ENCODE assay signal across 17 cellular contexts in the genomic region with DNA sequence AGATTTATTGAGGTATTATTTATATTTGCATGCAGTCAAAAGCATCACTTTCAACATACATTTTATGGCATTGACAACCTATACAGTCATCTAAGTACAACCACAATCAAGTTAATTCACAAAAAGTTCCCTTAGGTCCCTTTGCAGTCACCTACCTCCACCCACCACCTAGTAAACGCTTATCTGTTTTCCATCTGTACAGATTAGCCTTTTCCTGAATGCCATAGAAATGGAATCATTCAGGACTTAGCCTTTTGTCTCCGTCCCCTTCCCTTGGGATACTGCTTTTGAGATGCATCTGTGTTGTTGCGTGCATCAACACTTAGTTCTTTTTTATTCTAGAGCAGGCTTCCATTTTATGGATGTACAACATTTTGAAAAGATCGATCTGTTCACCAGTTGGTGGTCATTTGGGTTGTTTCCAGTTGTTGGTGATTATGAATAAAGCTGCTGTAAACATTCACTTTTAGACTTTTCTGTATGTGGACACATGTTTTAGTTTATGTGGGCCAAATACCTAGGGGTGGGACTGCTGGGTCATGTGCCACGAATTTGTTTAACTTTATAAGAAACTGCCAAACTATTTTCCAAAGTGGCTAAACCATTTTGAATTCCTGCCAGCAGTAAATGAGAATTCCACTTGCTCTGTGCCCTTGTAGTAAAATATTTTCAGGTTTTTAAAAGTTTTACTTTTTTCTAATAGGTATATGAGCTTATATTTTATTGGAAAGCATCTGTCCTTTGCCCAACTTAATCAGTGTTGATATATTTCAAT. TPM values are rescaled to one million over a fixed set of nuclear protein-coding genes. Genes with fewer than 3 reads are reported as not detected.
DNase-seq lines count a peak whose midpoint lies in the region; ATAC-seq and TF ChIP-seq lines count a peak whose summit lies in the region.
"Had no signal": no experiment of that assay in that cellular context is flagged by ENCODE, and none has a peak within 500 bp of the region (broad histone marks: within the 10 kb centered on the region; RNA-seq: fewer than 3 reads in every experiment).

No MANE protein-coding gene starts in this region.

- H3K36me3 ChIP-seq in Caco-2 (ENCODE audit: control insufficient read depth, insufficient read depth, low read length) (no peaks in the 10 kb centered on the region), PC-3 (ENCODE audit: low read depth, low read length) (no peaks in the 10 kb centered on the region), esophagus muscularis mucosa (no peaks in the 10 kb centered on the region), gastrocnemius medialis (no peaks in the 10 kb centered on the region)
- H3K36me3 ChIP-seq: ovary, transverse colon had no signal

- TF ChIP-seq EP300 in esophagus muscularis mucosa (IDR thresholded peaks at IDR 0.05) = no peak

- no peak overlapping the region for H2AFZ ChIP-seq in PC-3 (ENCODE audit: low read length)

- no peak for DNase-seq in Caco-2
- DNase-seq in PC-3 = peak; percentile 79
- DNase-seq in esophagus muscularis mucosa (ENCODE audit: extremely low spot score) = no peak
- no peak for DNase-seq in gastrocnemius medialis
- DNase-seq in HuH-7 (ENCODE audit: low spot score) = no peak
- no peak for DNase-seq in DMS153 treated with DMSO at 0.1 percent for 48 hours (lab: John Stamatoyannopoulos, UW; ENCODE audit: unreplicated experiment)
- DNase-seq in glutamatergic neuron = no peak
- DNase-seq: activated CD4-positive, CD25-positive, alpha-beta regulatory T cell; activated CD8-positive, alpha-beta memory T cell treated with anti-CD3 and anti-CD28 coated beads, Interleukin-2, amount 10 ng/mL, durations not matched to agents 7 days and 5 days; activated naive CD4-positive, alpha-beta T cell treated with anti-CD3 and anti-CD28 coated beads, Interleukin-2, amount 10 ng/mL, durations not matched to agents 7 days and 5 days; central memory CD4-positive, alpha-beta T cell; NCI-H1105; ovary; transverse colon had no signal

- H3F3A ChIP-seq in PC-3 (ENCODE audit: low read length, unreplicated experiment) = peaks cover 15% of the 10 kb centered on the region

- no peaks in the 10 kb centered on the region for H3K27me3 Mint-ChIP-seq in Caco-2 (ENCODE audit: insufficient read depth, unreplicated experiment)
- peaks cover 2% of the 10 kb centered on the region for H3K27me3 Mint-ChIP-seq in glutamatergic neuron (ENCODE audit: unreplicated experiment)
- H3K27me3 Mint-ChIP-seq: activated CD8-positive, alpha-beta memory T cell treated with anti-CD3 and anti-CD28 coated beads, Interleukin-2, amount 10 ng/mL, durations not matched to agents 7 days and 5 days; memory B cell had no signal

- H3K27ac ChIP-seq in PC-3 (ENCODE audit: low read length) = peak overlapping the region; percentile 99
- peak overlapping the region in 3 of 4 donors; percentile 35 to 62 (median 44) for H3K27ac ChIP-seq in esophagus muscularis mucosa (replicated peaks in 1 of 4)
- peak overlapping the region in 3 of 4 donors; percentile 1 to 15 (median 15) for H3K27ac ChIP-seq in gastrocnemius medialis
- H3K27ac ChIP-seq: ovary had no signal

- POLR2A ChIA-PET in Caco-2 (lab: Charles Lee) (no interaction called here), PC-3 (lab: Charles Lee; ENCODE audit: unreplicated experiment) (no interaction called here)

- H3K4me3 ChIP-seq in Caco-2 (ENCODE audit: low read depth, low read length) (no peak overlapping the region), PC-3 (ENCODE audit: low read length) (peak overlapping the region; percentile 19; the same call in 1 of the 2 replicates), esophagus muscularis mucosa (no peak overlapping the region), gastrocnemius medialis (no peak overlapping the region)
- H3K4me3 ChIP-seq: BLaER1 treated with 17β-estradiol and CSF1 and Interleukin-3, amounts not matched to agents 10 nM and 100 nM; ovary; transverse colon had no signal

- H3K36me3 Mint-ChIP-seq in Caco-2 (ENCODE audit: insufficient read depth, unreplicated experiment) = peaks cover 11% of the 10 kb centered on the region
- H3K36me3 Mint-ChIP-seq in glutamatergic neuron (ENCODE audit: unreplicated experiment) = no peaks in the 10 kb centered on the region

- H4K20me1 ChIP-seq in PC-3 (ENCODE audit: low read length) = no peaks in the 10 kb centered on the region
- H4K20me1 ChIP-seq: BLaER1 treated with 17β-estradiol and CSF1 and Interleukin-3, amounts not matched to agents 10 nM and 100 nM had no signal

- H3K9me3 ChIP-seq in Caco-2 = 0 out of 2 replicates have a peak, but pooled peaks cover under 1% of the 10 kb centered on the region
- H3K9me3 ChIP-seq in PC-3 (ENCODE audit: low read length) = no peaks in the 10 kb centered on the region
- no peaks in the 10 kb centered on the region for H3K9me3 ChIP-seq in esophagus muscularis mucosa
- no peaks in the 10 kb centered on the region for H3K9me3 ChIP-seq in gastrocnemius medialis
- H3K9me3 ChIP-seq: ovary, transverse colon had no signal

- ATAC-seq in PC-3 (no peak; the same call in 1 of the 2 replicates), gastrocnemius medialis (no peak), GM18505 (IDR thresholded peaks at IDR 0.05; ENCODE audit: unreplicated experiment) (no peak)
- ATAC-seq: activated CD8-positive, alpha-beta memory T cell treated with anti-CD3 and anti-CD28 coated beads, Interleukin-2, amount 10 ng/mL, durations not matched to agents 7 days and 5 days had no signal

- WGBS in esophagus muscularis mucosa = 66% methylated on average over 5 of the region's 5 CpGs

- TF ChIP-seq POLR2A in esophagus muscularis mucosa (IDR thresholded peaks at IDR 0.05; ENCODE audit: low read depth) (no peak), gastrocnemius medialis (IDR thresholded peaks at IDR 0.05) (no peak), GM18505 (IDR thresholded peaks at IDR 0.05; ENCODE audit: borderline replicate concordance, extremely low read depth, insufficient read depth, insufficient read length) (no peak)

- CTCF ChIA-PET in Caco-2 (lab: Charles Lee) (no interaction called here), PC-3 (lab: Charles Lee) (no interaction called here)

- TF ChIP-seq CTCF in Caco-2 (IDR thresholded peaks at IDR 0.05; ENCODE audit: insufficient read depth in 1 of 2, low read depth in 1 of 2, low read length in 1 of 2, severe bottlenecking in 1 of 2, unreplicated experiment in 1 of 2) = no peak
- TF ChIP-seq CTCF in PC-3 (conservative IDR thresholded peaks at IDR 0.05; ENCODE audit: low read depth, low read length) = no peak
- no peak for TF ChIP-seq CTCF in esophagus muscularis mucosa (IDR thresholded peaks at IDR 0.05)
- TF ChIP-seq CTCF in gastrocnemius medialis (IDR thresholded peaks at IDR 0.05 in 4 of 5, conservative IDR thresholded peaks at IDR 0.05 in 1 of 5) = no peak
- TF ChIP-seq CTCF in glutamatergic neuron (IDR thresholded peaks at IDR 0.05; ENCODE audit: partially characterized antibody, unreplicated experiment) = no peak

- peaks cover 40% of the 10 kb centered on the region for H3K4me1 Mint-ChIP-seq in Caco-2 (ENCODE audit: low read depth, unreplicated experiment)
- H3K4me1 Mint-ChIP-seq in glutamatergic neuron (ENCODE audit: low read depth, unreplicated experiment) = no peaks in the 10 kb centered on the region

- intact Hi-C loops in Caco-2 (cut with micrococcal nuclease; ENCODE audit: unreplicated experiment) = no loop called here
- intact Hi-C loops in PC-3 (cut with micrococcal nuclease) = no loop called here
- intact Hi-C loops in esophagus muscularis mucosa (cut with DNase I) = no loop called here
- intact Hi-C loops in gastrocnemius medialis (cut with DNase I; ENCODE audit: low total_unique reads) = no loop called here

- H3K27ac Mint-ChIP-seq in Caco-2 (ENCODE audit: unreplicated experiment) (peak overlapping the region; percentile 66), glutamatergic neuron (ENCODE audit: unreplicated experiment) (no peak overlapping the region)
- H3K27ac Mint-ChIP-seq: activated CD8-positive, alpha-beta memory T cell treated with anti-CD3 and anti-CD28 coated beads, Interleukin-2, amount 10 ng/mL, durations not matched to agents 7 days and 5 days; activated naive CD4-positive, alpha-beta T cell treated with anti-CD3 and anti-CD28 coated beads, Interleukin-2, amount 10 ng/mL, durations not matched to agents 7 days and 5 days; memory B cell had no signal

- H3K79me2 ChIP-seq in PC-3 (ENCODE audit: low read length) = no peaks in the 10 kb centered on the region

- no peaks in the 10 kb centered on the region for H3K9me2 ChIP-seq in PC-3 (replicated peaks; ENCODE audit: low read length)

- no TSS peak for BruUV-seq in Caco-2 (replicated peaks; lab: Mats Ljungman, UMichigan)
- no TSS peak for BruUV-seq in PC-3 (replicated peaks; lab: Mats Ljungman, UMichigan)

- H3K4me3 Mint-ChIP-seq in Caco-2 (ENCODE audit: unreplicated experiment) = peak overlapping the region; percentile 29
- no peak overlapping the region for H3K4me3 Mint-ChIP-seq in glutamatergic neuron (ENCODE audit: unreplicated experiment)
- H3K4me3 Mint-ChIP-seq: activated CD8-positive, alpha-beta memory T cell treated with anti-CD3 and anti-CD28 coated beads, Interleukin-2, amount 10 ng/mL, durations not matched to agents 7 days and 5 days; activated naive CD4-positive, alpha-beta T cell treated with anti-CD3 and anti-CD28 coated beads, Interleukin-2, amount 10 ng/mL, durations not matched to agents 7 days and 5 days; memory B cell had no signal

- H3K9me3 Mint-ChIP-seq in Caco-2 (ENCODE audit: unreplicated experiment) (peaks cover 34% of the 10 kb centered on the region), glutamatergic neuron (ENCODE audit: unreplicated experiment) (no peaks in the 10 kb centered on the region)

- peaks cover 74% of the 10 kb centered on the region for H3K4me1 ChIP-seq in Caco-2
- peaks cover 52% of the 10 kb centered on the region for H3K4me1 ChIP-seq in PC-3 (ENCODE audit: insufficient read depth, low read length)
- H3K4me1 ChIP-seq in esophagus muscularis mucosa = peaks cover 26 to 37% (median 31%) of the 10 kb centered on the region in 4 donors
- H3K4me1 ChIP-seq in gastrocnemius medialis = peaks cover 8 to 21% of the 10 kb centered on the region in 2 donors

- peak overlapping the region; percentile 48 for H3K4me2 ChIP-seq in PC-3 (ENCODE audit: low read length)

- no peaks in the 10 kb centered on the region for H3K27me3 ChIP-seq in Caco-2 (replicated peaks; ENCODE audit: control insufficient read depth, insufficient read depth, low read length)
- H3K27me3 ChIP-seq in PC-3 (ENCODE audit: low read length) = no peaks in the 10 kb centered on the region
- no peaks in the 10 kb centered on the region for H3K27me3 ChIP-seq in esophagus muscularis mucosa
- no peaks in the 10 kb centered on the region for H3K27me3 ChIP-seq in gastrocnemius medialis
- H3K27me3 ChIP-seq: BLaER1 treated with 17β-estradiol and CSF1 and Interleukin-3, amounts not matched to agents 10 nM and 100 nM; ovary; transverse colon had no signal

- in situ Hi-C loops in gastrocnemius medialis (cut with MboI; ENCODE audit: low sequenced_read_pairs in 4 of 4) = no loop called here

- H3K9ac ChIP-seq in PC-3 (ENCODE audit: low read length) = peak overlapping the region; percentile 76

RNA-seq across cellular contexts. Expression of a gene that starts 17.6 kb away (rescaled TPM):
- total RNA-seq in Caco-2 (2022) = 56.9 and 58.0 TPM in 2 replicates
- total RNA-seq in PC-3 (2014; rRNA removed) = 15.8 and 24.6 TPM in 2 replicates
- 10 to 100 TPM; 52.8 to 95.9 (median 62.9) TPM for total RNA-seq in esophagus muscularis mucosa
- total RNA-seq in gastrocnemius medialis = 10 to 100 TPM; 54.7 to 97.4 (median 61.1) TPM
- 36.4 TPM for total RNA-seq in glutamatergic neuron (ENCODE audit: unreplicated experiment)

Comparison
In these comparisons a context has a peak if more than half of its experiments do, and no peak if none do; other contexts are left out.
1. H3K27ac ChIP-seq: peak in every context shown above with its lines; median percentile 99 in PC-3; 44 in esophagus muscularis mucosa; 15 in gastrocnemius medialis.